Comparison of ENCODE assay signal across 8 cellular contexts in the genomic region with DNA sequence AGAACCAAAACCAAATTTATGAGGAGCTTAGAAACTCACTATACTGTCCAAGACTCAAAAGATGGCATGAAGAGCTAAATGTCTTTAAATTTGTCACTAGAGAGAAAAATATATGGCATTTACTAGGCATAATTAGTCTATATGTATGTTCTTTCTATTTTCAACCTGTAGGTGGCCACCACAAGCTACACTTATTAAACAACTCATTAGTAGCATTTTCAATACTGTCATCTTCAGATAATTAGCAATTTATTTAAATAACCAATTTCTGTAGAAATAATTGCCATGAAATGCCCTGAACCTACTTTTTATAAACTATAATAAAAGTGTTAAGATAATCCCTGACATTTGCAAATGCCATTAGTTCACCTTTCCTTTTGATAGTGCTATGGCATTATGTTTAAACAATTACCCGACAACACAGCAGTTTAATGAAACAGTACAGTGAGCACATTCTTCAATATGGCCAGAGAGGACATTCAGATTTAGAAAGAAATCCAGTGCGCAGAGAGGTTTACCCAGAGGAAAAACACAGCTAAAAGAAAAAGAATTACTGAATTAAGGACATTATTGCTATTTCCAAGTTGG.
DNase-seq lines count a peak whose midpoint lies in the region; ATAC-seq and TF ChIP-seq lines count a peak whose summit lies in the region.

No MANE protein-coding gene starts in this region.

- no peaks in the 10 kb centered on the region for H3K27me3 ChIP-seq in esophagus squamous epithelium

- no peaks in the 10 kb centered on the region for H3K9me3 ChIP-seq in esophagus squamous epithelium

- no peak overlapping the region for H3K27ac ChIP-seq in esophagus squamous epithelium

- H3K4me1 ChIP-seq in esophagus squamous epithelium: no peaks in the 10 kb centered on the region

- 90 to 92% methylated on average over 2 of the region's 2 CpGs for WGBS in esophagus squamous epithelium, 2 donors

- DNase-seq in COLO829 (ENCODE audit: low spot score) (peak; percentile 1), NCI-H1694 treated with DMSO at 0.1 percent for 48 hours (lab: John Stamatoyannopoulos, UW) (peak; percentile 58), esophagus squamous epithelium (lab: John Stamatoyannopoulos, UW) (no peak), middle frontal gyrus (ENCODE audit: extremely low spot score, low spot score) (no peak), SK-N-DZ (ENCODE audit: low spot score) (no peak), Ammon's horn (ENCODE audit: low spot score) (no peak)

- peak; percentile 56 for ATAC-seq in GM19463 (IDR thresholded peaks at IDR 0.05; ENCODE audit: unreplicated experiment)
- ATAC-seq in GM18505 (IDR thresholded peaks at IDR 0.05; ENCODE audit: unreplicated experiment): no peak

- no peaks in the 10 kb centered on the region for H3K36me3 ChIP-seq in esophagus squamous epithelium

- intact Hi-C loops in esophagus squamous epithelium (cut with DNase I): no loop called here

- peak in 5 of 6 experiments; percentile 12 to 63 (median 34) for TF ChIP-seq CTCF in esophagus squamous epithelium (IDR thresholded peaks at IDR 0.05)

- TF ChIP-seq POLR2A in esophagus squamous epithelium (IDR thresholded peaks at IDR 0.05) (no peak), GM18505 (IDR thresholded peaks at IDR 0.05; ENCODE audit: borderline replicate concordance, extremely low read depth, insufficient read depth, insufficient read length) (no peak)

- H3K4me3 ChIP-seq in esophagus squamous epithelium: no peak overlapping the region

Comparison
In these comparisons a context has a peak if more than half of its experiments do, and no peak if none do; other contexts are left out.
1. DNase-seq: peak in COLO829 (single experiment) and NCI-H1694 treated with DMSO at 0.1 percent for 48 hours (single experiment); none in esophagus squamous epithelium (single experiment), middle frontal gyrus (single experiment), SK-N-DZ (single experiment) and Ammon's horn (single experiment).